In the genomic region with DNA sequence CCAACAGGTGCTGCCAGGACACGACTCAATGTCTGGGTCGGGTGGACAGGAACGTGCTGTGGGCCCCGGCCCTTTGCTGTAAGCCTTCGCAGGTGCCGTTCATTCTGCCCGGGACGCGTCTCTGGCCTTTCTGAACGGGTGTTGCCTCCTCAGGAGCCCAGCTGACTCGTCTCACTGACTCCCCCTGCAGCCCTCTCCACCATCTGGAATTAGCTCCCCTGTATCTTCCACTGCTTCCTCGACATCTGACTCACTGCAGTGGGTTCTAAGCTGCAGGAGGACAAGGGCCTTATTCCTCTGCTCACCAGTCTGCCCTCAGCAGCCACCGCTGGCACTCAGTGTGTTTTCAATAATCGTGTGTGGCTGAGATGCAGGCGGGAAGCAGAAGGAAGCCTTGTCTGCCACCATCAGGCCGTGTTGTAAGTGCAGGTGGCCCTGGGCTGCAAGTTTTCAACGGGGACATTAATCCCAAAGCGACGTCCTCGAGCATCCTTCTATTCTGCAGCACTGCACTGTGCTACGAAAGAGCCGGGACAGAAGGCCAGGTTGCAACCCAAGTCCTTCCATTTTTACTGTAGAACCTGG, we compare ENCODE assay signal across 16 cellular contexts.
A peak's percentile ranks its signal among the peaks of the same experiment; 100 is the strongest.
DNase-seq lines count a peak whose midpoint lies in the region; TF ChIP-seq lines count a peak whose summit lies in the region.
"Had no signal": no experiment of that assay in that cellular context is flagged by ENCODE, and none has a peak within 500 bp of the region (broad histone marks: within the 10 kb centered on the region; RNA-seq: fewer than 3 reads in every experiment).

No MANE protein-coding gene starts in this region.

- no peaks in the 10 kb centered on the region for H3K27me3 ChIP-seq in SJSA1 (replicated peaks)
- H3K27me3 ChIP-seq: heart left ventricle, Peyer's patch, upper lobe of left lung had no signal

- no peak overlapping the region for H3K27ac ChIP-seq in SJSA1
- H3K27ac ChIP-seq: 22Rv1, heart left ventricle, neutrophil, Peyer's patch, upper lobe of left lung had no signal

- TF ChIP-seq CTCF in fibroblast of the aortic adventitia (IDR thresholded peaks at IDR 0.05; ENCODE audit: insufficient read depth, low read length), result peak; percentile 11
- no peak for TF ChIP-seq CTCF in GM20000 (IDR thresholded peaks at IDR 0.05; ENCODE audit: extremely low read depth, missing control alignments)

- H3K36me3 ChIP-seq in SJSA1, result no peaks in the 10 kb centered on the region
- H3K36me3 ChIP-seq: heart left ventricle, neutrophil, Peyer's patch, upper lobe of left lung had no signal

- DNase-seq in DMS 273 (lab: John Stamatoyannopoulos, UW; ENCODE audit: unreplicated experiment) (peak; percentile 43), DMS 273 treated with DMSO at 0.1 percent for 48 hours (lab: John Stamatoyannopoulos, UW) (no peak), SJSA1 (ENCODE audit: low read depth in 1 of 2, low spot score in 2 of 2) (peak; percentile 84 to 88), fibroblast of the aortic adventitia (ENCODE audit: low read depth) (peak; percentile 25), skeletal muscle cell (ENCODE audit: low read depth) (peak; percentile 28), foreskin melanocyte (no peak), NOMO-1 (lab: John Stamatoyannopoulos, UW; ENCODE audit: unreplicated experiment in 2 of 2) (no peak), GM20000 (ENCODE audit: low spot score) (no peak)
- DNase-seq: activated CD4-positive, alpha-beta T cell treated with anti-CD3 and anti-CD28 coated beads, Interleukin-2, amount 10 ng/mL, durations not matched to agents 24 days and 14 days; activated naive CD8-positive, alpha-beta T cell treated with anti-CD3 and anti-CD28 coated beads for 36 hours; NCI-H1417 treated with DMSO at 0.1 percent for 48 hours; Peyer's patch had no signal

- no peaks in the 10 kb centered on the region for H3K9me3 ChIP-seq in SJSA1 (replicated peaks)
- H3K9me3 ChIP-seq: heart left ventricle, neutrophil, Peyer's patch, upper lobe of left lung had no signal

- peaks cover 31% of the 10 kb centered on the region for H3K4me1 ChIP-seq in SJSA1 (replicated peaks)
- H3K4me1 ChIP-seq: Peyer's patch, upper lobe of left lung had no signal

- H3K4me3 ChIP-seq in SJSA1 (no peak overlapping the region), fibroblast of the aortic adventitia (ENCODE audit: low read depth, low read length) (no peak overlapping the region), skeletal muscle cell (ENCODE audit: low read depth, low read length) (no peak overlapping the region)
- H3K4me3 ChIP-seq: heart left ventricle, Peyer's patch, upper lobe of left lung had no signal

Comparison
In these comparisons a context has a peak if more than half of its experiments do, and no peak if none do; other contexts are left out.
1. DNase-seq: peak in DMS 273 (single experiment), SJSA1 (2 of 2), fibroblast of the aortic adventitia (single experiment) and skeletal muscle cell (single experiment); none in DMS 273 treated with DMSO at 0.1 percent for 48 hours (single experiment), foreskin melanocyte (single experiment), NOMO-1 (0 of 2) and GM20000 (single experiment).